In genomic region chr2:239086325-239087020, GRCh38 we compare ENCODE assay signal across 14 cellular contexts.
"Had no signal": no experiment of that assay in that cellular context is flagged by ENCODE, and none has a peak within 500 bp of the region (broad histone marks: within the 10 kb centered on the region; RNA-seq: fewer than 3 reads in every experiment).

No MANE protein-coding gene starts in this region.

- H3K4me3 Mint-ChIP-seq: activated naive CD8-positive, alpha-beta T cell treated with anti-CD3 and anti-CD28 coated beads, Interleukin-2, amount 10 ng/mL, durations not matched to agents 7 days and 5 days; activated T-cell treated with anti-CD3 and anti-CD28 coated beads, Interleukin-2, amount 50 U/mL, for 72 hours; natural killer cell treated with Interleukin-12 subunit alpha and Interleukin-12 subunit beta and Interleukin-15 and Interleukin-18, amount 100 ng/mL, for 72 hours had no signal

- H3K4me3 ChIP-seq: lower lobe of right lung, SK-N-MC, stomach, thoracic aorta, upper lobe of right lung had no signal

- H3K27me3 ChIP-seq: stomach, upper lobe of right lung had no signal

- H3K4me1 Mint-ChIP-seq: activated naive CD8-positive, alpha-beta T cell treated with anti-CD3 and anti-CD28 coated beads, Interleukin-2, amount 10 ng/mL, durations not matched to agents 7 days and 5 days had no signal

- ATAC-seq: activated T-cell treated with anti-CD3 and anti-CD28 coated beads, Interleukin-2, amount 50 U/mL, for 72 hours; lower lobe of right lung; natural killer cell treated with Interleukin-12 subunit alpha and Interleukin-12 subunit beta and Interleukin-15 and Interleukin-18, amount 100 ng/mL, for 72 hours; upper lobe of right lung had no signal

- H3K4me1 ChIP-seq: lower lobe of right lung, stomach, upper lobe of right lung had no signal

- H3K27ac Mint-ChIP-seq: activated naive CD8-positive, alpha-beta T cell treated with anti-CD3 and anti-CD28 coated beads, Interleukin-2, amount 10 ng/mL, durations not matched to agents 7 days and 5 days; activated T-cell treated with anti-CD3 and anti-CD28 coated beads, Interleukin-2, amount 50 U/mL, for 72 hours; natural killer cell treated with Interleukin-12 subunit alpha and Interleukin-12 subunit beta and Interleukin-15 and Interleukin-18, amount 100 ng/mL, for 72 hours had no signal

- H3K9me3 ChIP-seq: lower lobe of right lung, stomach, thoracic aorta, upper lobe of right lung had no signal

- H3K27me3 Mint-ChIP-seq: activated naive CD8-positive, alpha-beta T cell treated with anti-CD3 and anti-CD28 coated beads, Interleukin-2, amount 10 ng/mL, durations not matched to agents 7 days and 5 days; natural killer cell treated with Interleukin-12 subunit alpha and Interleukin-12 subunit beta and Interleukin-15 and Interleukin-18, amount 100 ng/mL, for 72 hours had no signal

- DNase-seq: activated CD4-positive, alpha-beta T cell treated with anti-CD3 and anti-CD28 coated beads, Interleukin-2, amount 50 U/mL, for 4 hours; activated CD4-positive, CD25-positive, alpha-beta regulatory T cell treated with anti-CD3 and anti-CD28 coated beads, Interleukin-2, amount 50 U/mL, for 72 hours; activated gamma-delta T cell; activated naive CD8-positive, alpha-beta T cell treated with anti-CD3 and anti-CD28 coated beads, Interleukin-2, amount 10 ng/mL, durations not matched to agents 7 days and 5 days; activated T-cell treated with anti-CD3 and anti-CD28 coated beads, Interleukin-2, amount 50 U/mL, for 72 hours; amygdala; hippocampal formation; lower lobe of right lung; occipital lobe; stomach; upper lobe of right lung had no signal

- H3K36me3 Mint-ChIP-seq: natural killer cell treated with Interleukin-12 subunit alpha and Interleukin-12 subunit beta and Interleukin-15 and Interleukin-18, amount 100 ng/mL, for 72 hours had no signal

- H3K9me3 Mint-ChIP-seq: activated naive CD8-positive, alpha-beta T cell treated with anti-CD3 and anti-CD28 coated beads, Interleukin-2, amount 10 ng/mL, durations not matched to agents 7 days and 5 days; activated T-cell treated with anti-CD3 and anti-CD28 coated beads, Interleukin-2, amount 50 U/mL, for 72 hours; natural killer cell treated with Interleukin-12 subunit alpha and Interleukin-12 subunit beta and Interleukin-15 and Interleukin-18, amount 100 ng/mL, for 72 hours had no signal

- H3K27ac ChIP-seq: lower lobe of right lung, SK-N-MC, stomach, thoracic aorta, upper lobe of right lung had no signal
